Comparison of ENCODE assay signal across 10 cellular contexts in the genomic region with DNA sequence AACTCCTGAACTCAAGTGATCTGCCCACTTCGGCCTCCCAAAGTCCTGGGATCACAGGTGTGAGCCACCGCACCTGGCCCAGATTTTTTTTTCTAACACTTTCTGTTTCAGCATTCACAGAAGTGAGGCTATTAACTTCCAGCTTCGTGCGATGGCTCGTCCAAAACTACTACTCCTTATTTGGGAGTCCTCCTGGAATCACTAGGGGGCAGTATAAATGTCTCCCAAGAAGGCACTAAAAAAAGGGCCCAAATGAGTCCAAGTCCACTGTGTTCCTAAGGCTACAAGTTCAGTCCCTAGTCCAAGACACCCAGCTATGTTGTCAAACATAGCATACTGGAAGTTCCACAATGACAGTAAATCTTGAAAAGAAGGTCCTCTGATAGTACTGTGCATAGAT.
DNase-seq lines count a peak whose midpoint lies in the region; ATAC-seq and TF ChIP-seq lines count a peak whose summit lies in the region.
"Had no signal": no experiment of that assay in that cellular context is flagged by ENCODE, and none has a peak within 500 bp of the region (broad histone marks: within the 10 kb centered on the region; RNA-seq: fewer than 3 reads in every experiment).

No MANE protein-coding gene starts in this region.

- no peaks in the 10 kb centered on the region for H3K9me3 ChIP-seq in cardiac muscle cell (ENCODE audit: low read depth)
- no peaks in the 10 kb centered on the region for H3K9me3 ChIP-seq in OCI-LY1 (ENCODE audit: low read length)
- no peaks in the 10 kb centered on the region for H3K9me3 ChIP-seq in vagina
- no peaks in the 10 kb centered on the region for H3K9me3 ChIP-seq in thyroid gland
- H3K9me3 ChIP-seq: BLaER1 treated with 17β-estradiol and CSF1 and Interleukin-3, amounts not matched to agents 10 nM and 100 nM had no signal

- H3F3A ChIP-seq in OCI-LY1 (ENCODE audit: insufficient read depth, low read length) = no peaks in the 10 kb centered on the region

- TF ChIP-seq POLR2A in erythroblast (IDR thresholded peaks at IDR 0.05; ENCODE audit: low read length) = no peak
- TF ChIP-seq POLR2A in vagina (IDR thresholded peaks at IDR 0.05) = no peak
- no peak for TF ChIP-seq POLR2A in thyroid gland (IDR thresholded peaks at IDR 0.05)

- no peak for ATAC-seq in HG02885 (IDR thresholded peaks at IDR 0.05; ENCODE audit: poor library complexity, unreplicated experiment)
- ATAC-seq in GM21825 (IDR thresholded peaks at IDR 0.05; ENCODE audit: unreplicated experiment) = no peak
- ATAC-seq: stimulated activated naive B cell treated with anti-CD40 and anti-IgM and Interleukin-4, amounts not matched to agents 10 μg/mL and 1 μg/mL and 100 μg/mL, for 72 hours had no signal

- TF ChIP-seq CTCF in cardiac muscle cell (IDR thresholded peaks at IDR 0.05; ENCODE audit: low read depth, low read length) = peak; percentile 23
- peak; percentile 53; the same call in 1 of the 2 replicates for TF ChIP-seq CTCF in OCI-LY1 (IDR thresholded peaks at IDR 0.05; ENCODE audit: low read length)
- TF ChIP-seq CTCF in vagina (IDR thresholded peaks at IDR 0.05) = no peak
- TF ChIP-seq CTCF in thyroid gland (IDR thresholded peaks at IDR 0.05) = peak in 1 of 6 experiments; percentile 10

- H3K36me3 ChIP-seq in cardiac muscle cell (no peaks in the 10 kb centered on the region), OCI-LY1 (ENCODE audit: insufficient read depth, low read length) (no peaks in the 10 kb centered on the region), vagina (no peaks in the 10 kb centered on the region), thyroid gland (no peaks in the 10 kb centered on the region)
- H3K36me3 ChIP-seq: BLaER1 treated with 17β-estradiol and CSF1 and Interleukin-3, amounts not matched to agents 10 nM and 100 nM had no signal

- H3K9ac ChIP-seq in OCI-LY1 (ENCODE audit: low read length) = no peak overlapping the region
- H3K9ac ChIP-seq: BLaER1 treated with 17β-estradiol and CSF1 and Interleukin-3, amounts not matched to agents 10 nM and 100 nM had no signal

- no peak overlapping the region for H3K4me2 ChIP-seq in OCI-LY1 (ENCODE audit: low read length)
- H3K4me2 ChIP-seq: BLaER1 treated with 17β-estradiol and CSF1 and Interleukin-3, amounts not matched to agents 10 nM and 100 nM had no signal

- no peaks in the 10 kb centered on the region for H3K9me2 ChIP-seq in OCI-LY1 (ENCODE audit: low read depth, low read length)

- peaks cover 7% of the 10 kb centered on the region for H3K4me1 ChIP-seq in cardiac muscle cell (ENCODE audit: low read depth)
- no peaks in the 10 kb centered on the region for H3K4me1 ChIP-seq in OCI-LY1 (ENCODE audit: insufficient read depth, low read length, severe bottlenecking)
- H3K4me1 ChIP-seq in vagina = peaks cover 16% of the 10 kb centered on the region
- H3K4me1 ChIP-seq in thyroid gland = no peaks in the 10 kb centered on the region

- H3K4me3 ChIP-seq in cardiac muscle cell = no peak overlapping the region
- no peak overlapping the region for H3K4me3 ChIP-seq in OCI-LY1 (ENCODE audit: low read depth, low read length, poor library complexity, severe bottlenecking)
- H3K4me3 ChIP-seq in vagina = no peak overlapping the region
- no peak overlapping the region for H3K4me3 ChIP-seq in thyroid gland (replicated peaks in 1 of 3)
- H3K4me3 ChIP-seq: BLaER1 treated with 17β-estradiol and CSF1 and Interleukin-3, amounts not matched to agents 10 nM and 100 nM had no signal

- no peak overlapping the region for H3K27ac ChIP-seq in cardiac muscle cell
- H3K27ac ChIP-seq in OCI-LY1 (ENCODE audit: low read depth, low read length, poor library complexity, severe bottlenecking) = no peak overlapping the region
- peak overlapping the region; percentile 35 for H3K27ac ChIP-seq in vagina
- H3K27ac ChIP-seq in thyroid gland = no peak overlapping the region
- H3K27ac ChIP-seq: BLaER1 treated with 17β-estradiol and CSF1 and Interleukin-3, amounts not matched to agents 10 nM and 100 nM had no signal

- WGBS in thyroid gland, 2 donors = 94 to 96% methylated on average over 5 of the region's 5 CpGs

- no peaks in the 10 kb centered on the region for H3K79me2 ChIP-seq in OCI-LY1 (ENCODE audit: insufficient read depth, low read length)

- H4K20me1 ChIP-seq in OCI-LY1 (ENCODE audit: insufficient read depth, low read length) = no peaks in the 10 kb centered on the region
- H4K20me1 ChIP-seq: BLaER1 treated with 17β-estradiol and CSF1 and Interleukin-3, amounts not matched to agents 10 nM and 100 nM had no signal

- no peak overlapping the region for H2AFZ ChIP-seq in OCI-LY1 (ENCODE audit: low read length)

- H3K27me3 ChIP-seq in cardiac muscle cell (no peaks in the 10 kb centered on the region), OCI-LY1 (ENCODE audit: insufficient read depth, low read length) (no peaks in the 10 kb centered on the region), vagina (no peaks in the 10 kb centered on the region), thyroid gland (no peaks in the 10 kb centered on the region)
- H3K27me3 ChIP-seq: BLaER1 treated with 17β-estradiol and CSF1 and Interleukin-3, amounts not matched to agents 10 nM and 100 nM had no signal

- DNase-seq in cardiac muscle cell (ENCODE audit: low read depth in 1 of 2, low spot score in 1 of 2) (no peak), cardiac septum (ENCODE audit: low spot score) (no peak), erythroblast (lab: John Stamatoyannopoulos, UW) (peak; percentile 13 to 34), vagina (ENCODE audit: extremely low spot score in 2 of 2) (no peak), thyroid gland (no peak)
- DNase-seq: stimulated activated naive B cell treated with anti-CD40 and anti-IgM and Interleukin-4, amounts not matched to agents 10 μg/mL and 1 μg/mL and 100 μg/mL, for 72 hours had no signal

- intact Hi-C loops in cardiac septum (cut with DNase I) (no loop called here), vagina (cut with DNase I) (no loop called here), thyroid gland (cut with DNase I) (no loop called here)

Comparison
In these comparisons a context has a peak if more than half of its experiments do, and no peak if none do; other contexts are left out.
1. DNase-seq: peak in erythroblast (2 of 2); none in cardiac muscle cell (0 of 2), cardiac septum (single experiment), vagina (0 of 2) and thyroid gland (0 of 2).
2. CTCF ChIP-seq: peak in cardiac muscle cell (single experiment) and OCI-LY1 (single experiment); none in vagina (0 of 3).